1 cellular context compared by ENCODE assay signal in genomic region chr9:19442240-19442639, GRCh38.
TF ChIP-seq lines count a peak whose summit lies in the region.

No MANE protein-coding gene starts in this region.

TF ChIP-seq in SK-N-SH, 30 proteins besides CTCF, POLR2A, EP300 and RAD21 (continued from another document):
- TF ChIP-seq USF1 (IDR thresholded peaks at IDR 0.05; ENCODE audit: borderline replicate concordance, low read depth): no peak
- no peak for TF ChIP-seq RXRA (IDR thresholded peaks at IDR 0.05; ENCODE audit: borderline replicate concordance, low read depth)
- no peak for TF ChIP-seq ZBTB33 (IDR thresholded peaks at IDR 0.05; ENCODE audit: borderline replicate concordance, low read depth)
- no peak for TF ChIP-seq MAX (IDR thresholded peaks at IDR 0.05; ENCODE audit: low read depth)
- TF ChIP-seq RCOR1 (IDR thresholded peaks at IDR 0.05; ENCODE audit: low read length): no peak
- no peak for TF ChIP-seq TAF1 (IDR thresholded peaks at IDR 0.05; ENCODE audit: borderline replicate concordance, low read depth, low read length)
- no peak for TF ChIP-seq NRF1 (IDR thresholded peaks at IDR 0.05; ENCODE audit: low read depth, low read length)
- TF ChIP-seq FOXJ3 (CRISPR knock-in tag; IDR thresholded peaks at IDR 0.05): no peak
- no peak for TF ChIP-seq GABPA (IDR thresholded peaks at IDR 0.05; ENCODE audit: low read depth)
- no peak for TF ChIP-seq JUND (IDR thresholded peaks at IDR 0.05)
- no peak for TF ChIP-seq USF2 (IDR thresholded peaks at IDR 0.05; ENCODE audit: borderline replicate concordance, low read depth, low read length)
- TF ChIP-seq NFIC (IDR thresholded peaks at IDR 0.05; ENCODE audit: borderline replicate concordance): no peak
- no peak for TF ChIP-seq FOSL2 (IDR thresholded peaks at IDR 0.05; ENCODE audit: borderline replicate concordance, low read depth)
- no peak for TF ChIP-seq EZH2phosphoT487 (IDR thresholded peaks at IDR 0.05; ENCODE audit: borderline replicate concordance, low read depth)
